ENCODE assay signal across 10 cellular contexts in genomic region chrX:10158279-10158939, GRCh38. TPM values are rescaled to one million over a fixed set of nuclear protein-coding genes. Genes with fewer than 3 reads are reported as not detected.
DNase-seq lines count a peak whose midpoint lies in the region; ATAC-seq, FAIRE-seq and TF ChIP-seq lines count a peak whose summit lies in the region.
"Had no signal": no experiment of that assay in that cellular context is flagged by ENCODE, and none has a peak within 500 bp of the region (broad histone marks: within the 10 kb centered on the region; RNA-seq: fewer than 3 reads in every experiment).

No MANE protein-coding gene starts in this region.

- H3K14ac ChIP-seq in H9 (ENCODE audit: insufficient read depth, low read length) = no peak overlapping the region

- in situ Hi-C loops in Panc1 (cut with HindIII; ENCODE audit: low pct_unique_long_range_greater_than_20kb, low sequenced_read_pairs) = no loop called here

- H3K36me3 ChIP-seq in BE2C (no peaks in the 10 kb centered on the region), Panc1 (ENCODE audit: control insufficient read depth, insufficient read depth, low read length) (no peaks in the 10 kb centered on the region)

- H3K56ac ChIP-seq in H9 (ENCODE audit: insufficient read length, low read depth, low read length) = no peak overlapping the region

- no peaks in the 10 kb centered on the region for H3K27me3 Mint-ChIP-seq in H9 (ENCODE audit: low read depth)

- H3K79me2 ChIP-seq in H9 (ENCODE audit: insufficient read depth, low read length) = no peaks in the 10 kb centered on the region

- peak overlapping the region; percentile 32 for H3K4me2 ChIP-seq in H9 (ENCODE audit: insufficient read depth, insufficient read length, low read length)

- no peak overlapping the region for H3K4ac ChIP-seq in H9 (ENCODE audit: low read depth, low read length)

- no peak overlapping the region for H2BK5ac ChIP-seq in H9 (ENCODE audit: insufficient read length, low read length)

- TF ChIP-seq CTCF in BE2C (IDR thresholded peaks at IDR 0.05; ENCODE audit: low read depth, low read length) (no peak), H9 (conservative IDR thresholded peaks at IDR 0.05) (no peak), Panc1 (IDR thresholded peaks at IDR 0.05) (no peak), retinal pigment epithelial cell (conservative IDR thresholded peaks at IDR 0.05; ENCODE audit: low read depth, low read length) (no peak)

- H2BK120ac ChIP-seq in H9 (ENCODE audit: low read depth, low read length, poor library complexity, severe bottlenecking) = no peak overlapping the region

- peak; percentile 84 for ATAC-seq in Panc1
- ATAC-seq: HCT116 had no signal

- H3K4me1 ChIP-seq in BE2C (no peaks in the 10 kb centered on the region), H9 (ENCODE audit: insufficient read depth, low read length) (no peaks in the 10 kb centered on the region; the same call in 1 of the 2 replicates), Panc1 (ENCODE audit: control insufficient read depth, insufficient read depth, low read length) (no peaks in the 10 kb centered on the region)

- no peak overlapping the region for H2BK12ac ChIP-seq in H9 (ENCODE audit: insufficient read length, low read depth, low read length)

- H3K18ac ChIP-seq in H9 (ENCODE audit: insufficient read length, low read depth, low read length) = no peak overlapping the region

- no TSS peak for BruUV-seq in Panc1 (replicated peaks; lab: Mats Ljungman, UMichigan)

- H3K23me2 ChIP-seq in H9 (ENCODE audit: insufficient read length, low read depth, low read length, poor library complexity, severe bottlenecking) = no peaks in the 10 kb centered on the region

- no peak overlapping the region for H4K8ac ChIP-seq in H9 (replicated peaks; ENCODE audit: insufficient read length, low read depth, low read length)

- CTCF ChIA-PET in Panc1 (lab: Charles Lee) = no interaction called here

- H3K4me3 Mint-ChIP-seq in H9 = peak overlapping the region; percentile 41 to 74
- H3K4me3 Mint-ChIP-seq: activated naive CD8-positive, alpha-beta T cell treated with anti-CD3 and anti-CD28 coated beads, Interleukin-2, amount 10 ng/mL, durations not matched to agents 7 days and 5 days had no signal

- POLR2A ChIA-PET in Panc1 (lab: Charles Lee) = no interaction called here

- no peak for FAIRE-seq in frontal cortex (lab: Jason Lieb, UNC)

- H3K4me1 Mint-ChIP-seq in H9 = peaks cover 13 to 27% of the 10 kb centered on the region in 2 experiments

- peaks cover 0 to 11% (median 4%) of the 10 kb centered on the region in 3 experiments; a peak in 6 of 7 replicates for H3K36me3 Mint-ChIP-seq in H9 (ENCODE audit: insufficient read depth in 1 of 3, low read depth in 3 of 3)
- H3K36me3 Mint-ChIP-seq: activated naive CD8-positive, alpha-beta T cell treated with anti-CD3 and anti-CD28 coated beads, Interleukin-2, amount 10 ng/mL, durations not matched to agents 7 days and 5 days had no signal

- WGBS in H9 (ENCODE audit: extremely low coverage, insufficient read length, low lambda C conversion rate) = no CpG with 5 or more reads among the region's 60 CpGs

- H2AFZ ChIP-seq in H9 (ENCODE audit: low read length) = no peak overlapping the region

- H3K9me3 ChIP-seq in BE2C = no peaks in the 10 kb centered on the region
- no peaks in the 10 kb centered on the region for H3K9me3 ChIP-seq in H9 (ENCODE audit: control insufficient read depth, low read depth, low read length)
- no peaks in the 10 kb centered on the region for H3K9me3 ChIP-seq in Panc1 (ENCODE audit: control insufficient read depth, insufficient read depth, low read depth, low read length)

- intact Hi-C loops in Panc1 (cut with micrococcal nuclease; ENCODE audit: unreplicated experiment) = no loop called here

- no peak overlapping the region for H3K9ac ChIP-seq in H9 (ENCODE audit: extremely low read depth, insufficient read length, low read length)

- H2AK5ac ChIP-seq in H9 (ENCODE audit: insufficient read length, low read length) = no peak overlapping the region

- H3K27me3 ChIP-seq in BE2C = no peaks in the 10 kb centered on the region
- no peaks in the 10 kb centered on the region for H3K27me3 ChIP-seq in H9 (ENCODE audit: insufficient read depth, low read length)
- H3K27me3 ChIP-seq in Panc1 (ENCODE audit: control insufficient read depth, insufficient read depth, low read length) = no peaks in the 10 kb centered on the region

- H4K5ac ChIP-seq in H9 (ENCODE audit: insufficient read length, low read depth, low read length) = no peak overlapping the region

- no peak overlapping the region for H3T11ph ChIP-seq in H9 (ENCODE audit: low read length)

- DNase-seq in BE2C (peak; percentile 50), H9 (peak; percentile 67), Panc1 (ENCODE audit: low read depth, low spot score) (no peak), frontal cortex (ENCODE audit: low spot score in 2 of 2) (peak; percentile 40 to 68), retinal pigment epithelial cell (ENCODE audit: low read depth) (no peak), CD1c-positive myeloid dendritic cell (ENCODE audit: extremely low spot score) (no peak), activated gamma-delta T cell (lab: John Stamatoyannopoulos, UW) (no peak)
- no peak for DNase-seq in stimulated activated CD4-positive, alpha-beta T cell treated with anti-CD3 and anti-CD28 coated beads, Interleukin-2, amount 100 ng/mL, for 48 hours
- DNase-seq: activated naive CD8-positive, alpha-beta T cell treated with anti-CD3 and anti-CD28 coated beads, Interleukin-2, amount 10 ng/mL, durations not matched to agents 7 days and 5 days had no signal

- H3K4me3 ChIP-seq in BE2C (ENCODE audit: low read depth, low read length) = peak overlapping the region; percentile 45
- H3K4me3 ChIP-seq in Panc1 (ENCODE audit: low read depth in 2 of 2, low read length in 2 of 2) = peak overlapping the region; percentile 34 to 37
- peak overlapping the region; percentile 48 for H3K4me3 ChIP-seq in retinal pigment epithelial cell (ENCODE audit: low read length)

- H3K9me3 Mint-ChIP-seq in H9 = peaks cover 46 to 53% of the 10 kb centered on the region in 2 experiments
- H3K9me3 Mint-ChIP-seq: activated naive CD8-positive, alpha-beta T cell treated with anti-CD3 and anti-CD28 coated beads, Interleukin-2, amount 10 ng/mL, durations not matched to agents 7 days and 5 days had no signal

- H4K20me1 ChIP-seq in H9 (ENCODE audit: control insufficient read depth, insufficient read depth, insufficient read length) = no peaks in the 10 kb centered on the region

- H2BK20ac ChIP-seq in H9 (ENCODE audit: low read depth, low read length, poor library complexity, severe bottlenecking) = no peak overlapping the region

- H3K27ac ChIP-seq in H9 (ENCODE audit: insufficient read length, low read depth, low read length) (no peak overlapping the region), Panc1 (ENCODE audit: low read length) (no peak overlapping the region)

- no peaks in the 10 kb centered on the region for H3K79me1 ChIP-seq in H9 (ENCODE audit: insufficient read depth, low read depth, low read length, poor library complexity, severe bottlenecking)

- no peak overlapping the region for H3K23ac ChIP-seq in H9 (ENCODE audit: insufficient read length, low read depth, low read length)

- no peak overlapping the region for H2BK15ac ChIP-seq in H9 (ENCODE audit: low read depth, low read length)

- no peak overlapping the region for H3K27ac Mint-ChIP-seq in H9
- H3K27ac Mint-ChIP-seq: activated naive CD8-positive, alpha-beta T cell treated with anti-CD3 and anti-CD28 coated beads, Interleukin-2, amount 10 ng/mL, durations not matched to agents 7 days and 5 days had no signal

- no peak overlapping the region for H4K91ac ChIP-seq in H9 (ENCODE audit: insufficient read length, low read depth, low read length)

RNA-seq across cellular contexts. Expression of gene CLCN4, which starts 1.6 kb away (rescaled TPM):
- polyA plus RNA-seq in BE2C (2012; ENCODE audit: insufficient read depth, insufficient read length, low read depth) = 9.4 TPM
- total RNA-seq in H9 (2021) = 4.7 and 6.9 TPM in 2 replicates
- total RNA-seq in Panc1 (2021; ENCODE audit: unreplicated experiment) = 2.5 TPM
- polyA plus RNA-seq in Panc1 (2012; ENCODE audit: insufficient read length) = 2.9 TPM
- 84.8 TPM for total RNA-seq in frontal cortex

Comparison
In these comparisons a context has a peak if more than half of its experiments do, and no peak if none do; other contexts are left out.
1. DNase-seq: peak in BE2C (single experiment), H9 (single experiment) and frontal cortex (2 of 2); none in Panc1 (single experiment), retinal pigment epithelial cell (single experiment), CD1c-positive myeloid dendritic cell (single experiment), stimulated activated CD4-positive, alpha-beta T cell treated with anti-CD3 and anti-CD28 coated beads, Interleukin-2, amount 100 ng/mL, for 48 hours (0 of 2) and activated gamma-delta T cell (single experiment).
2. RNA of gene CLCN4, which starts 1.6 kb away (total RNA-seq): 84.8 TPM in frontal cortex (single experiment); 4.7 to 6.9 TPM in H9 and 2.5 TPM in Panc1 (single experiment); every median in the first group is over 10 times any median in the second.
3. Peak in every context shown above with its lines, with median percentiles within 50 percentile points of each other: H3K4me3 ChIP-seq.